ENCODE assay signal across 15 cellular contexts in genomic region chr6:51844391-51844735, GRCh38.
A peak's percentile ranks its signal among the peaks of the same experiment; 100 is the strongest.
DNase-seq lines count a peak whose midpoint lies in the region; ATAC-seq and TF ChIP-seq lines count a peak whose summit lies in the region.
"Had no signal": no experiment of that assay in that cellular context is flagged by ENCODE, and none has a peak within 500 bp of the region (broad histone marks: within the 10 kb centered on the region; RNA-seq: fewer than 3 reads in every experiment).

No MANE protein-coding gene starts in this region.

- POLR2A ChIA-PET in Panc1 (lab: Charles Lee), result no interaction called here

- TF ChIP-seq RAD21 in Ishikawa (IDR thresholded peaks at IDR 0.05; ENCODE audit: low read depth), result peak; percentile 39

- no TSS peak for BruUV-seq in Panc1 (replicated peaks; lab: Mats Ljungman, UMichigan)

- H3K36me3 ChIP-seq in Panc1 (ENCODE audit: control insufficient read depth, insufficient read depth, low read length), result no peaks in the 10 kb centered on the region
- no peaks in the 10 kb centered on the region for H3K36me3 ChIP-seq in kidney epithelial cell (ENCODE audit: control insufficient read depth, insufficient read depth, low read length)
- H3K36me3 ChIP-seq in gastrocnemius medialis, result no peaks in the 10 kb centered on the region
- H3K36me3 ChIP-seq: heart right ventricle, pancreas had no signal

- TF ChIP-seq CTCF in Panc1 (IDR thresholded peaks at IDR 0.05) (peak; percentile 36), kidney epithelial cell (IDR thresholded peaks at IDR 0.05; ENCODE audit: insufficient read depth, low read length, poor library complexity, severe bottlenecking) (peak; percentile 51), gastrocnemius medialis (IDR thresholded peaks at IDR 0.05 in 4 of 5, conservative IDR thresholded peaks at IDR 0.05 in 1 of 5) (no peak)

- H3K4me1 ChIP-seq in Panc1 (ENCODE audit: control insufficient read depth, insufficient read depth, low read length) (peaks cover 3% of the 10 kb centered on the region; the same call in 1 of the 2 replicates), gastrocnemius medialis (peaks cover 0 to 6% of the 10 kb centered on the region in 2 donors)
- H3K4me1 ChIP-seq: body of pancreas, heart right ventricle, pancreas had no signal

- H3K4me3 ChIP-seq in Panc1 (ENCODE audit: low read depth in 2 of 2, low read length in 2 of 2) (no peak overlapping the region), kidney epithelial cell (ENCODE audit: low read depth, low read length) (no peak overlapping the region), gastrocnemius medialis (no peak overlapping the region)
- H3K4me3 ChIP-seq: body of pancreas, heart right ventricle, pancreas had no signal

- intact Hi-C loops in Panc1 (cut with micrococcal nuclease; ENCODE audit: unreplicated experiment), result loop anchor here (5.0 kb wide), 1 partner anchor 1027 kb away; the partner anchor contains the start of gene TFAP2B
- intact Hi-C loops in gastrocnemius medialis (cut with DNase I; ENCODE audit: low total_unique reads), result no loop called here

- no peak for TF ChIP-seq EP300 in Ishikawa (IDR thresholded peaks at IDR 0.05; ENCODE audit: borderline replicate concordance)

- no peak for ATAC-seq in Panc1
- ATAC-seq in GM21737 (IDR thresholded peaks at IDR 0.05; ENCODE audit: unreplicated experiment), result no peak
- ATAC-seq in HG03039 (IDR thresholded peaks at IDR 0.05; ENCODE audit: unreplicated experiment), result no peak
- ATAC-seq in gastrocnemius medialis, result no peak
- ATAC-seq: body of pancreas, heart right ventricle, pancreas had no signal

- in situ Hi-C loops in Panc1 (cut with HindIII; ENCODE audit: low pct_unique_long_range_greater_than_20kb, low sequenced_read_pairs) (no loop called here), gastrocnemius medialis (cut with MboI; ENCODE audit: low sequenced_read_pairs in 4 of 4) (no loop called here)

- H3K27me3 ChIP-seq in Panc1 (ENCODE audit: control insufficient read depth, insufficient read depth, low read length) (no peaks in the 10 kb centered on the region), kidney epithelial cell (ENCODE audit: control insufficient read depth, insufficient read depth, low read length) (no peaks in the 10 kb centered on the region), gastrocnemius medialis (no peaks in the 10 kb centered on the region)
- H3K27me3 ChIP-seq: body of pancreas, pancreas had no signal

- peak; percentile 14 for DNase-seq in COLO668 (lab: John Stamatoyannopoulos, UW; ENCODE audit: unreplicated experiment)
- DNase-seq in Panc1 (ENCODE audit: low read depth, low spot score), result no peak
- DNase-seq in kidney epithelial cell (ENCODE audit: low read depth), result no peak
- no peak for DNase-seq in activated gamma-delta T cell (lab: John Stamatoyannopoulos, UW)
- DNase-seq in gastrocnemius medialis, result no peak
- DNase-seq: activated CD4-positive, alpha-beta T cell treated with anti-CD3 and anti-CD28 coated beads, Interleukin-2, amount 50 U/mL, for 48 hours; body of pancreas; GF-D8; heart right ventricle; NCI-H1048; pancreas had no signal

- H3K9me3 ChIP-seq in Panc1 (ENCODE audit: control insufficient read depth, insufficient read depth, low read depth, low read length) (no peaks in the 10 kb centered on the region), gastrocnemius medialis (no peaks in the 10 kb centered on the region)
- H3K9me3 ChIP-seq: body of pancreas, pancreas had no signal

- CTCF ChIA-PET in Panc1 (lab: Charles Lee), result no interaction called here

- no peak overlapping the region for H3K27ac ChIP-seq in Panc1 (ENCODE audit: low read length)
- no peak overlapping the region for H3K27ac ChIP-seq in gastrocnemius medialis
- H3K27ac ChIP-seq: body of pancreas, heart right ventricle, HL-60, pancreas had no signal

- no peak for TF ChIP-seq POLR2A in gastrocnemius medialis (IDR thresholded peaks at IDR 0.05)

TF ChIP-seq in Ishikawa, 13 proteins besides CTCF, POLR2A, EP300 and RAD21:
- TF ChIP-seq TCF12 (IDR thresholded peaks at IDR 0.05; ENCODE audit: low read depth) (no peak), REST (IDR thresholded peaks at IDR 0.05; ENCODE audit: low read depth) (no peak), FOXM1 (IDR thresholded peaks at IDR 0.05; ENCODE audit: borderline replicate concordance, low read depth) (no peak), CEBPB (IDR thresholded peaks at IDR 0.05) (no peak), USF1 (IDR thresholded peaks at IDR 0.05) (no peak), YY1 (IDR thresholded peaks at IDR 0.05; ENCODE audit: low read depth) (no peak), MAX (IDR thresholded peaks at IDR 0.05) (no peak), TAF1 (IDR thresholded peaks at IDR 0.05; ENCODE audit: low read depth) (no peak), EGR1 (IDR thresholded peaks at IDR 0.05) (no peak)

Comparison
In these comparisons a context has a peak if more than half of its experiments do, and no peak if none do; other contexts are left out.
1. CTCF ChIP-seq: peak in Panc1 (single experiment) and kidney epithelial cell (single experiment); none in gastrocnemius medialis (0 of 5).